Comparison of ENCODE assay signal across 27 cellular contexts in genomic region chr1:157958280-157958679, GRCh38. TPM values are rescaled to one million over a fixed set of nuclear protein-coding genes. Genes with fewer than 3 reads are reported as not detected.
"Had no signal": no experiment of that assay in that cellular context is flagged by ENCODE, and none has a peak within 500 bp of the region (broad histone marks: within the 10 kb centered on the region; RNA-seq: fewer than 3 reads in every experiment).

No MANE protein-coding gene starts in this region.

- ATAC-seq: activated CD4-positive, CD25-positive, alpha-beta regulatory T cell treated with anti-CD3 and anti-CD28 coated beads, Interleukin-2, amount 50 U/mL, for 24 hours; activated CD8-positive, alpha-beta T cell treated with anti-CD3 and anti-CD28 coated beads for 36 hours; activated T-cell treated with anti-CD3 and anti-CD28 coated beads, Interleukin-2, amount 50 U/mL, for 4 hours; activated T-helper 17 cell treated with anti-CD3 and anti-CD28 coated beads, Interleukin-2, amount 50 U/mL, for 72 hours; effector memory CD8-positive, alpha-beta T cell; foreskin keratinocyte; gastrocnemius medialis; T-helper 17 cell had no signal

- DNase-seq: activated B cell treated with CpG ODN at 0.5 μM for 24 hours; activated CD4-positive, alpha-beta T cell treated with anti-CD3 and anti-CD28 coated beads for 48 hours; activated CD4-positive, alpha-beta T cell treated with anti-CD3 and anti-CD28 coated beads, Interleukin-2, amount 50 U/mL, for 1 hour; activated CD4-positive, alpha-beta T cell treated with anti-CD3 and anti-CD28 coated beads, Interleukin-2, amount 50 U/mL, for 48 hours; activated CD8-positive, alpha-beta memory T cell treated with anti-CD3 and anti-CD28 coated beads for 24 hours; activated CD8-positive, alpha-beta T cell treated with anti-CD3 and anti-CD28 coated beads for 36 hours; activated effector memory CD4-positive, alpha-beta T cell treated with Interleukin-2 at 50 U/mL for 16 hours; activated gamma-delta T cell treated with Interleukin-2 at 50 U/mL for 16 hours; activated naive CD4-positive, alpha-beta T cell treated with anti-CD3 and anti-CD28 coated beads, Interleukin-2, amount 50 U/mL, for 16 hours; activated naive CD4-positive, alpha-beta T cell treated with Interleukin-2 at 50 U/mL for 16 hours; activated T-cell treated with anti-CD3 and anti-CD28 coated beads, Interleukin-2, amount 50 U/mL, for 4 hours; amniotic stem cell; anterior cingulate cortex; caudate nucleus; cortex of kidney; dermis blood vessel endothelial cell; effector CD4-positive, alpha-beta T cell; effector memory CD8-positive, alpha-beta T cell; erythroblast; foreskin keratinocyte; gastrocnemius medialis; T-helper 1 cell; T-helper 17 cell; T1000; WERI-Rb-1 had no signal

RNA-seq across cellular contexts. Expression of gene KIRREL1, which starts 35.2 kb away (rescaled TPM):
- total RNA-seq: activated B cell treated with CpG ODN at 0.5 μM for 24 hours, T-helper 17 cell had no signal
